ENCODE assay signal across 1 cellular context in the genomic region with DNA sequence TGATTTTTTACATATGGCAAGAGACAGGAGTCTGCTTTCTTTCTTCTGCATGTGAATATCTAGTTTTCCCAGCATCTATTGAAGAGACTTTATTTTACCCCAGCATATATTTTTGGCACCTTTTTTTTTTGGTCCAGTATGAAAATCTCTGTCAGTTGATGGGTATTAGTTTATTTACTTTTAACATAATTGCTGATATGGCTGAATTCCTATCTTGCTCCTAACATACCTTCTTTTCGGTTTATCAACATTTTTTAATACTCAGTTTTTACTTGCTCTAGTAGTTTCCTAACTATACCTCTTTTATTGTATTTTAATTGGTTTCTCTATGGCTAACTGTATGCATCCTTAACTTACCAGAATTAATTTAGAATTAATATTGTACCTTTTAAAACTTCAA.
TF ChIP-seq lines count a peak whose summit lies in the region.

No MANE protein-coding gene starts in this region.

TF ChIP-seq in HepG2, 621 proteins besides CTCF, POLR2A, EP300 and RAD21:
- TF ChIP-seq RERE (CRISPR knock-in tag; IDR thresholded peaks at IDR 0.05; ENCODE audit: low read depth) (no peak), ZNF788 (CRISPR knock-in tag; IDR thresholded peaks at IDR 0.05; ENCODE audit: borderline replicate concordance) (no peak), CBX1 (IDR thresholded peaks at IDR 0.05; ENCODE audit: low read depth) (no peak), MAFF (IDR thresholded peaks at IDR 0.05; ENCODE audit: low read depth, low read length) (peak; percentile 79), ZBTB25 (CRISPR knock-in tag; IDR thresholded peaks at IDR 0.05) (no peak), ZFP90 (CRISPR knock-in tag; IDR thresholded peaks at IDR 0.05; ENCODE audit: borderline replicate concordance) (no peak), MAFK (conservative IDR thresholded peaks at IDR 0.05 in 1 of 2, IDR thresholded peaks at IDR 0.05 in 1 of 2; ENCODE audit: low read length in 2 of 2) (peak; percentile 76 to 87)
- TF ChIP-seq, protein P1, sequence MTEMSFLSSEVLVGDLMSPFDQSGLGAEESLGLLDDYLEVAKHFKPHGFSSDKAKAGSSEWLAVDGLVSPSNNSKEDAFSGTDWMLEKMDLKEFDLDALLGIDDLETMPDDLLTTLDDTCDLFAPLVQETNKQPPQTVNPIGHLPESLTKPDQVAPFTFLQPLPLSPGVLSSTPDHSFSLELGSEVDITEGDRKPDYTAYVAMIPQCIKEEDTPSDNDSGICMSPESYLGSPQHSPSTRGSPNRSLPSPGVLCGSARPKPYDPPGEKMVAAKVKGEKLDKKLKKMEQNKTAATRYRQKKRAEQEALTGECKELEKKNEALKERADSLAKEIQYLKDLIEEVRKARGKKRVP (CRISPR knock-in tag; IDR thresholded peaks at IDR 0.05): no peak
- TF ChIP-seq, protein P2, sequence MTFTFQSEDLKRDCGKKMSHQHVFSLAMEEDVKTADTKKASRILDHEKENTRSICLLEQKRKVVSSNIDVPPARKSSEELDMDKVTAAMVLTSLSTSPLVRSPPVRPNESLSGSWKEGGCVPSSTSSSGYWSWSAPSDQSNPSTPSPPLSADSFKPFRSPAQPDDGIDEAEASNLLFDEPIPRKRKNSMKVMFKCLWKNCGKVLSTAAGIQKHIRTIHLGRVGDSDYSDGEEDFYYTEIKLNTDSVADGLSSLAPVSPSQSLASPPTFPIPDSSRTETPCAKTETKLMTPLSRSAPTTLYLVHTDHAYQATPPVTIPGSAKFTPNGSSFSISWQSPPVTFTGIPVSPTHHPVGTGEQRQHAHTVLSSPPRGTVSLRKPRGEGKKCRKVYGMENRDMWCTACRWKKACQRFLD (CRISPR knock-in tag; IDR thresholded peaks at IDR 0.05; ENCODE audit: borderline replicate concordance): no peak
- TF ChIP-seq, protein P3, sequence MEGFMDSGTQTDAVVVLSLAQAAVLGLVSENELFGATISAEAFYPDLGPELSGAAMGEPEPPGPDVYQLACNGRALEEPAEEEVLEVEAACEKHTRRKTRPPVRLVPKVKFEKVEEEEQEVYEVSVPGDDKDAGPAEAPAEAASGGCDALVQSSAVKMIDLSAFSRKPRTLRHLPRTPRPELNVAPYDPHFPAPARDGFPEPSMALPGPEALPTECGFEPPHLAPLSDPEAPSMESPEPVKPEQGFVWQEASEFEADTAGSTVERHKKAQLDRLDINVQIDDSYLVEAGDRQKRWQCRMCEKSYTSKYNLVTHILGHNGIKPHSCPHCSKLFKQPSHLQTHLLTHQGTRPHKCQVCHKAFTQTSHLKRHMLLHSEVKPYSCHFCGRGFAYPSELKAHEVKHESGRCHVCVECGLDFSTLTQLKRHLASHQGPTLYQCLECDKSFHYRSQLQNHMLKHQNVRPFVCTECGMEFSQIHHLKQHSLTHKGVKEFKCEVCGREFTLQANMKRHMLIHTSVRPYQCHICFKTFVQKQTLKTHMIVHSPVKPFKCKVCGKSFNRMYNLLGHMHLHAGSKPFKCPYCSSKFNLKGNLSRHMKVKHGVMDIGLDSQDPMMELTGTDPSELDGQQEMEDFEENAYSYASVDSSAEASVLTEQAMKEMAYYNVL (CRISPR knock-in tag; IDR thresholded peaks at IDR 0.05; ENCODE audit: borderline replicate concordance): no peak
TF ChIP-seq in HepG2: peak in this region for 2.
